8 cellular contexts compared by ENCODE assay signal in the genomic region with DNA sequence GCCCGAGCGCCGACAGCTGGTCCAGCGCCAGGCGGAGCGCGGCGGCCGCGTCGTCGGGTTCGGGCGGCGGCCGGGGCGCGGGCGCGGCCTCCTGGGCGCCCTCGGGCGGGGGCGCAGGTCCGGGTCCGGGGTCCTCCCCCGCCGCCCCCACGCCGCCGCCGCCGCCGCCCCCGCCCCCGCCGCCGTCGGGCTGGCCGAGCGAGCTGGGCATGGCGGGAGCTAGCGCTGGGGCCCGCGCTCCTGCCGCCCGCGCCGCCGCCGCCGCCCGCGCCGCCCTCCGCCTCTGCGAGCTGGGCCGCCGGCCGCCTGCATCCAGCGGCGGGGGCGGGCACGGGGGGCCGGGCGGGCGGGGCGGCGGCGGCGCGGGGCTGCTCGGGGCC. TPM values are rescaled to one million over a fixed set of nuclear protein-coding genes. Genes with fewer than 3 reads are reported as not detected.
DNase-seq lines count a peak whose midpoint lies in the region; ATAC-seq and TF ChIP-seq lines count a peak whose summit lies in the region.

No MANE protein-coding gene starts in this region.

- no peaks in the 10 kb centered on the region for H3K36me3 Mint-ChIP-seq in natural killer cell treated with Interleukin-12 subunit alpha and Interleukin-12 subunit beta and Interleukin-15 and Interleukin-18, amount 100 ng/mL, for 72 hours

- CTCF ChIA-PET in BJ (lab: Yijun Ruan, JAX): interaction anchor here (0.7 to 1.0 kb wide), 2 partner anchors 15 to 22 kb away, joined by 3 read pairs; no protein-coding TSS in a partner anchor

- peak; percentile 7 for ATAC-seq in HG02571 (IDR thresholded peaks at IDR 0.05; ENCODE audit: unreplicated experiment)
- ATAC-seq in natural killer cell treated with Interleukin-12 subunit alpha and Interleukin-12 subunit beta and Interleukin-15 and Interleukin-18, amount 100 ng/mL, for 72 hours: peak; percentile 49 to 68
- ATAC-seq in HG02840 (IDR thresholded peaks at IDR 0.05; ENCODE audit: low FRiP score, unreplicated experiment): no peak
- no peak for ATAC-seq in sciatic nerve
- ATAC-seq in left lobe of liver: no peak

- H3K4me3 ChIP-seq in BJ (ENCODE audit: low read depth, low read length): peak overlapping the region; percentile 83

- 0 out of 2 replicates have a peak, but pooled peaks cover 1% of the 10 kb centered on the region for H3K36me3 ChIP-seq in BJ (ENCODE audit: control insufficient read depth, insufficient read depth, low read length)

- H3K27me3 ChIP-seq in BJ (ENCODE audit: control insufficient read depth, insufficient read depth, low read length): no peaks in the 10 kb centered on the region

- H3K27me3 Mint-ChIP-seq in natural killer cell treated with Interleukin-12 subunit alpha and Interleukin-12 subunit beta and Interleukin-15 and Interleukin-18, amount 100 ng/mL, for 72 hours: peaks cover 8 to 13% of the 10 kb centered on the region in 2 donors

- H3K27ac Mint-ChIP-seq in natural killer cell treated with Interleukin-12 subunit alpha and Interleukin-12 subunit beta and Interleukin-15 and Interleukin-18, amount 100 ng/mL, for 72 hours: no peak overlapping the region

- no peak for DNase-seq in BJ (ENCODE audit: low read depth)
- peak; percentile 37 for DNase-seq in astrocyte of the hippocampus (ENCODE audit: low read depth, low spot score)
- no peak for DNase-seq in natural killer cell treated with Interleukin-12 subunit alpha and Interleukin-12 subunit beta and Interleukin-15 and Interleukin-18, amount 100 ng/mL, for 72 hours (ENCODE audit: low spot score)
- no peak for DNase-seq in NCI-H345 (lab: John Stamatoyannopoulos, UW)
- DNase-seq in sciatic nerve (ENCODE audit: low spot score): no peak
- DNase-seq in left lobe of liver (ENCODE audit: low spot score): no peak

- no peaks in the 10 kb centered on the region for H3K9me3 Mint-ChIP-seq in natural killer cell treated with Interleukin-12 subunit alpha and Interleukin-12 subunit beta and Interleukin-15 and Interleukin-18, amount 100 ng/mL, for 72 hours

- H3K4me1 Mint-ChIP-seq in natural killer cell treated with Interleukin-12 subunit alpha and Interleukin-12 subunit beta and Interleukin-15 and Interleukin-18, amount 100 ng/mL, for 72 hours (ENCODE audit: low read depth in 2 of 2): peaks cover 4 to 6% of the 10 kb centered on the region in 2 donors

- intact Hi-C loops in sciatic nerve (cut with DNase I): no loop called here

- no peak overlapping the region for H3K4me3 Mint-ChIP-seq in natural killer cell treated with Interleukin-12 subunit alpha and Interleukin-12 subunit beta and Interleukin-15 and Interleukin-18, amount 100 ng/mL, for 72 hours

- POLR2A ChIA-PET in BJ (lab: Charles Lee): no interaction called here

- TF ChIP-seq CTCF in BJ (IDR thresholded peaks at IDR 0.05; ENCODE audit: insufficient read depth, low read depth, low read length): no peak

RNA-seq across cellular contexts. Expression of a gene that starts 0.3 kb away (rescaled TPM):
- 5.4 and 6.9 TPM in 2 replicates for polyA plus RNA-seq in BJ (2011; rRNA removed)
- polyA minus RNA-seq in BJ (2011; rRNA and poly(A)+ RNA removed): 7.7 and 9.8 TPM in 2 replicates
- total RNA-seq in natural killer cell treated with Interleukin-12 subunit alpha and Interleukin-12 subunit beta and Interleukin-15 and Interleukin-18, amount 100 ng/mL, for 72 hours: 1 to 10 TPM; 6.8 to 7.4 TPM
- total RNA-seq in sciatic nerve: 27.1 TPM
- total RNA-seq in left lobe of liver: 11.4 TPM

RNA-seq across cellular contexts. Expression of a gene that starts 24.8 kb away (rescaled TPM):
- 38.9 and 53.4 TPM in 2 replicates for polyA plus RNA-seq in BJ (2011; rRNA removed)
- polyA minus RNA-seq in BJ (2011; rRNA and poly(A)+ RNA removed): 17.4 and 26.7 TPM in 2 replicates
- 100 to 1,000 TPM in 1 of 2 donors, 10 to 100 TPM in 1; 92.5 to 233 TPM for total RNA-seq in natural killer cell treated with Interleukin-12 subunit alpha and Interleukin-12 subunit beta and Interleukin-15 and Interleukin-18, amount 100 ng/mL, for 72 hours
- total RNA-seq in sciatic nerve (48.1 TPM), left lobe of liver (40.3 TPM)

RNA-seq across cellular contexts. Expression of a gene that starts 37.4 kb away (rescaled TPM):
- 177 and 213 TPM in 2 replicates for polyA plus RNA-seq in BJ (2011; rRNA removed)
- 20.0 and 30.9 TPM in 2 replicates for polyA minus RNA-seq in BJ (2011; rRNA and poly(A)+ RNA removed)
- 100 to 1,000 TPM; 179 to 184 TPM for total RNA-seq in natural killer cell treated with Interleukin-12 subunit alpha and Interleukin-12 subunit beta and Interleukin-15 and Interleukin-18, amount 100 ng/mL, for 72 hours
- total RNA-seq in sciatic nerve: 136 TPM
- total RNA-seq in left lobe of liver: 220 TPM

RNA-seq across cellular contexts. Expression of a gene that starts 44.0 kb away (rescaled TPM):
- not detected in 2 replicates for polyA plus RNA-seq in BJ (2011; rRNA removed)
- polyA minus RNA-seq in BJ (2011; rRNA and poly(A)+ RNA removed): not detected in 2 replicates
- not detected for total RNA-seq in natural killer cell treated with Interleukin-12 subunit alpha and Interleukin-12 subunit beta and Interleukin-15 and Interleukin-18, amount 100 ng/mL, for 72 hours
- total RNA-seq in sciatic nerve (0.80 TPM), left lobe of liver (not detected)

RNA-seq across cellular contexts. Expression of a gene that starts 55.0 kb away (rescaled TPM):
- 15.0 and 21.5 TPM in 2 replicates for polyA plus RNA-seq in BJ (2011; rRNA removed)
- polyA minus RNA-seq in BJ (2011; rRNA and poly(A)+ RNA removed): 8.0 and 9.9 TPM in 2 replicates
- total RNA-seq in natural killer cell treated with Interleukin-12 subunit alpha and Interleukin-12 subunit beta and Interleukin-15 and Interleukin-18, amount 100 ng/mL, for 72 hours: 1 to 10 TPM; 1.2 to 1.8 TPM
- total RNA-seq in sciatic nerve: 48.3 TPM
- total RNA-seq in left lobe of liver: 1.6 TPM

Comparison
In these comparisons a context has a peak if more than half of its experiments do, and no peak if none do; other contexts are left out.
1. ATAC-seq: peak in HG02571 (single experiment) and natural killer cell treated with Interleukin-12 subunit alpha and Interleukin-12 subunit beta and Interleukin-15 and Interleukin-18, amount 100 ng/mL, for 72 hours (2 of 2); none in HG02840 (single experiment), sciatic nerve (single experiment) and left lobe of liver (single experiment).